In genomic region chr1:222058249-222058648, GRCh38 we compare ENCODE assay signal across 28 cellular contexts.
"Had no signal": no experiment of that assay in that cellular context is flagged by ENCODE, and none has a peak within 500 bp of the region (broad histone marks: within the 10 kb centered on the region; RNA-seq: fewer than 3 reads in every experiment).

No MANE protein-coding gene starts in this region.

- FAIRE-seq: astrocyte, bronchial epithelial cell had no signal

- H3K9me3 ChIP-seq: colonic mucosa, esophagus muscularis mucosa, gastrocnemius medialis had no signal

- H3K27me3 Mint-ChIP-seq: activated CD4-positive, alpha-beta memory T cell treated with anti-CD3 and anti-CD28 coated beads, Interleukin-2, amount 10 ng/mL, durations not matched to agents 7 days and 5 days; activated CD4-positive, alpha-beta T cell treated with anti-CD3 and anti-CD28 coated beads for 36 hours; activated CD4-positive, alpha-beta T cell treated with anti-CD3 and anti-CD28 coated beads, Interleukin-2, amount 10 ng/mL, durations not matched to agents 24 days and 14 days; activated naive CD4-positive, alpha-beta T cell treated with anti-CD3 and anti-CD28 coated beads, Interleukin-2, amount 10 ng/mL, durations not matched to agents 7 days and 5 days; activated naive CD8-positive, alpha-beta T cell treated with anti-CD3 and anti-CD28 coated beads, Interleukin-2, amount 10 ng/mL, durations not matched to agents 7 days and 5 days; activated T-cell treated with anti-CD3 and anti-CD28 coated beads, Interleukin-2, amount 50 U/mL, for 24 hours had no signal

- H3K4me3 ChIP-seq: colonic mucosa, esophagus muscularis mucosa, gastrocnemius medialis had no signal

- H3K4me1 Mint-ChIP-seq: activated CD4-positive, alpha-beta memory T cell treated with anti-CD3 and anti-CD28 coated beads, Interleukin-2, amount 10 ng/mL, durations not matched to agents 7 days and 5 days; activated CD4-positive, alpha-beta T cell treated with anti-CD3 and anti-CD28 coated beads, Interleukin-2, amount 10 ng/mL, durations not matched to agents 24 days and 14 days; activated naive CD4-positive, alpha-beta T cell treated with anti-CD3 and anti-CD28 coated beads, Interleukin-2, amount 10 ng/mL, durations not matched to agents 7 days and 5 days; activated naive CD8-positive, alpha-beta T cell treated with anti-CD3 and anti-CD28 coated beads, Interleukin-2, amount 10 ng/mL, durations not matched to agents 7 days and 5 days had no signal

- H3K4me3 Mint-ChIP-seq: activated CD4-positive, alpha-beta memory T cell treated with anti-CD3 and anti-CD28 coated beads, Interleukin-2, amount 10 ng/mL, durations not matched to agents 7 days and 5 days; activated CD4-positive, alpha-beta T cell treated with anti-CD3 and anti-CD28 coated beads for 36 hours; activated CD4-positive, alpha-beta T cell treated with anti-CD3 and anti-CD28 coated beads, Interleukin-2, amount 10 ng/mL, durations not matched to agents 24 days and 14 days; activated naive CD4-positive, alpha-beta T cell treated with anti-CD3 and anti-CD28 coated beads, Interleukin-2, amount 10 ng/mL, durations not matched to agents 7 days and 5 days; activated naive CD8-positive, alpha-beta T cell treated with anti-CD3 and anti-CD28 coated beads, Interleukin-2, amount 10 ng/mL, durations not matched to agents 7 days and 5 days; activated T-cell treated with anti-CD3 and anti-CD28 coated beads, Interleukin-2, amount 50 U/mL, for 24 hours; activated T-cell treated with anti-CD3 and anti-CD28 coated beads, Interleukin-2, amount 50 U/mL, for 72 hours had no signal

- H3K27ac Mint-ChIP-seq: activated CD4-positive, alpha-beta memory T cell treated with anti-CD3 and anti-CD28 coated beads, Interleukin-2, amount 10 ng/mL, durations not matched to agents 7 days and 5 days; activated CD4-positive, alpha-beta T cell treated with anti-CD3 and anti-CD28 coated beads for 36 hours; activated CD4-positive, alpha-beta T cell treated with anti-CD3 and anti-CD28 coated beads, Interleukin-2, amount 10 ng/mL, durations not matched to agents 24 days and 14 days; activated naive CD4-positive, alpha-beta T cell treated with anti-CD3 and anti-CD28 coated beads, Interleukin-2, amount 10 ng/mL, durations not matched to agents 7 days and 5 days; activated naive CD4-positive, alpha-beta T cell treated with anti-CD3 and anti-CD28 coated beads, Interleukin-2, amount 50 U/mL, for 72 hours; activated naive CD8-positive, alpha-beta T cell treated with anti-CD3 and anti-CD28 coated beads, Interleukin-2, amount 10 ng/mL, durations not matched to agents 7 days and 5 days; activated T-cell treated with anti-CD3 and anti-CD28 coated beads, Interleukin-2, amount 50 U/mL, for 24 hours; activated T-cell treated with anti-CD3 and anti-CD28 coated beads, Interleukin-2, amount 50 U/mL, for 72 hours had no signal

- DNase-seq: activated CD4-positive, alpha-beta memory T cell treated with anti-CD3 and anti-CD28 coated beads, Interleukin-2, amount 10 ng/mL, durations not matched to agents 7 days and 5 days; activated CD4-positive, alpha-beta T cell treated with anti-CD3 and anti-CD28 coated beads for 36 hours; activated CD4-positive, alpha-beta T cell treated with anti-CD3 and anti-CD28 coated beads, Interleukin-2, amount 10 ng/mL, durations not matched to agents 24 days and 14 days; activated CD4-positive, CD25-positive, alpha-beta regulatory T cell; activated CD4-positive, CD25-positive, alpha-beta regulatory T cell treated with anti-CD3 and anti-CD28 coated beads, Interleukin-2, amount 50 U/mL, for 72 hours; activated CD8-positive, alpha-beta memory T cell treated with anti-CD3 and anti-CD28 coated beads, Interleukin-2, amount 50 U/mL, for 48 hours; activated gamma-delta T cell; activated naive CD4-positive, alpha-beta T cell; activated naive CD4-positive, alpha-beta T cell treated with anti-CD3 and anti-CD28 coated beads, Interleukin-2, amount 10 ng/mL, durations not matched to agents 7 days and 5 days; activated naive CD8-positive, alpha-beta T cell treated with anti-CD3 and anti-CD28 coated beads, Interleukin-2, amount 10 ng/mL, durations not matched to agents 7 days and 5 days; activated T-cell treated with anti-CD3 and anti-CD28 coated beads for 4 hours; activated T-cell treated with anti-CD3 and anti-CD28 coated beads, Interleukin-2, amount 50 U/mL, for 24 hours; activated T-cell treated with anti-CD3 and anti-CD28 coated beads, Interleukin-2, amount 50 U/mL, for 72 hours; amniotic stem cell; anterior cingulate cortex; brain microvascular endothelial cell; cerebellar nuclear complex; colonic mucosa; effector CD8-positive, alpha-beta T cell; erythroblast; foreskin keratinocyte; gastrocnemius medialis; glutamatergic neuron; T-helper 2 cell had no signal

- H3K27ac ChIP-seq: brain microvascular endothelial cell, colonic mucosa, esophagus muscularis mucosa, foreskin keratinocyte, gastrocnemius medialis had no signal

- H3K4me1 ChIP-seq: colonic mucosa, esophagus muscularis mucosa, foreskin keratinocyte, gastrocnemius medialis had no signal

- H3K27me3 ChIP-seq: brain microvascular endothelial cell, colonic mucosa, esophagus muscularis mucosa, foreskin keratinocyte, gastrocnemius medialis had no signal

- H3K9me3 Mint-ChIP-seq: activated CD4-positive, alpha-beta memory T cell treated with anti-CD3 and anti-CD28 coated beads, Interleukin-2, amount 10 ng/mL, durations not matched to agents 7 days and 5 days; activated CD4-positive, alpha-beta T cell treated with anti-CD3 and anti-CD28 coated beads, Interleukin-2, amount 10 ng/mL, durations not matched to agents 24 days and 14 days; activated naive CD4-positive, alpha-beta T cell treated with anti-CD3 and anti-CD28 coated beads, Interleukin-2, amount 10 ng/mL, durations not matched to agents 7 days and 5 days; activated T-cell treated with anti-CD3 and anti-CD28 coated beads, Interleukin-2, amount 50 U/mL, for 24 hours; activated T-cell treated with anti-CD3 and anti-CD28 coated beads, Interleukin-2, amount 50 U/mL, for 72 hours had no signal

- H3K36me3 Mint-ChIP-seq: activated naive CD4-positive, alpha-beta T cell treated with anti-CD3 and anti-CD28 coated beads, Interleukin-2, amount 10 ng/mL, durations not matched to agents 7 days and 5 days; activated naive CD4-positive, alpha-beta T cell treated with anti-CD3 and anti-CD28 coated beads, Interleukin-2, amount 50 U/mL, for 72 hours; activated naive CD8-positive, alpha-beta T cell treated with anti-CD3 and anti-CD28 coated beads, Interleukin-2, amount 10 ng/mL, durations not matched to agents 7 days and 5 days had no signal

- H3K36me3 ChIP-seq: brain microvascular endothelial cell, colonic mucosa, esophagus muscularis mucosa, gastrocnemius medialis had no signal

- ATAC-seq: activated CD4-positive, alpha-beta T cell treated with anti-CD3 and anti-CD28 coated beads for 36 hours; activated naive CD4-positive, alpha-beta T cell treated with anti-CD3 and anti-CD28 coated beads, Interleukin-2, amount 50 U/mL, for 72 hours; foreskin keratinocyte; gastrocnemius medialis had no signal
